ENCODE assay signal across 12 cellular contexts in genomic region chr9:134944916-134945315, GRCh38. TPM values are rescaled to one million over a fixed set of nuclear protein-coding genes. Genes with fewer than 3 reads are reported as not detected.
"Had no signal": no experiment of that assay in that cellular context is flagged by ENCODE, and none has a peak within 500 bp of the region (broad histone marks: within the 10 kb centered on the region; RNA-seq: fewer than 3 reads in every experiment).

No MANE protein-coding gene starts in this region.

- H3K9me3 Mint-ChIP-seq: activated T-helper 2 cell treated with anti-CD3 and anti-CD28 coated beads, Interferon-gamma antibody, Interleukin-2, Interleukin-4, amounts not matched to agents 10 μg/mL and 5 μg/mL and 100 μg/mL, durations not matched to agents 14 hours and 24 hours and 36 hours; memory B cell; stimulated activated naive CD8-positive, alpha-beta T cell treated with anti-CD3 and anti-CD28 coated beads, Interleukin-15, Interleukin-2, amounts not matched to agents 100 ng/mL and 50 ng/mL, for 24 hours had no signal

- H3K27ac ChIP-seq: brain microvascular endothelial cell, psoas muscle had no signal

- H3K36me3 ChIP-seq: brain microvascular endothelial cell had no signal

- ATAC-seq: psoas muscle had no signal

- H3K36me3 Mint-ChIP-seq: memory B cell had no signal

- H3K4me1 ChIP-seq: psoas muscle had no signal

- H3K27me3 Mint-ChIP-seq: stimulated activated naive CD8-positive, alpha-beta T cell treated with anti-CD3 and anti-CD28 coated beads, Interleukin-15, Interleukin-2, amounts not matched to agents 100 ng/mL and 50 ng/mL, for 24 hours had no signal

- H3K4me3 Mint-ChIP-seq: memory B cell; stimulated activated naive CD8-positive, alpha-beta T cell treated with anti-CD3 and anti-CD28 coated beads, Interleukin-15, Interleukin-2, amounts not matched to agents 100 ng/mL and 50 ng/mL, for 24 hours had no signal

- DNase-seq: activated CD4-positive, alpha-beta T cell treated with anti-CD3 and anti-CD28 coated beads, Interleukin-2, amount 50 U/mL, for 1 hour; activated naive CD4-positive, alpha-beta T cell treated with anti-CD3 and anti-CD28 coated beads, Interleukin-2, amount 50 U/mL, for 16 hours; brain microvascular endothelial cell; cerebellar nuclear complex; dermis blood vessel endothelial cell; stimulated activated CD4-positive, alpha-beta T cell treated with anti-CD3 and anti-CD28 coated beads, Interleukin-4, amount 100 ng/mL, for 1 hour; T-helper 2 cell had no signal

- H3K4me1 Mint-ChIP-seq: memory B cell had no signal

- H3K27ac Mint-ChIP-seq: activated T-helper 2 cell treated with anti-CD3 and anti-CD28 coated beads, Interferon-gamma antibody, Interleukin-2, Interleukin-4, amounts not matched to agents 10 μg/mL and 5 μg/mL and 100 μg/mL, durations not matched to agents 14 hours and 24 hours and 36 hours; memory B cell; stimulated activated naive CD8-positive, alpha-beta T cell treated with anti-CD3 and anti-CD28 coated beads, Interleukin-15, Interleukin-2, amounts not matched to agents 100 ng/mL and 50 ng/mL, for 24 hours had no signal

- H3K4me3 ChIP-seq: psoas muscle had no signal

- H3K9me3 ChIP-seq: psoas muscle had no signal

RNA-seq across cellular contexts. Expression of gene FCN1, which starts 27.2 kb away (rescaled TPM):
- total RNA-seq: activated CD8-positive, alpha-beta memory T cell treated with anti-CD3 and anti-CD28 coated beads for 36 hours; activated T-helper 2 cell treated with anti-CD3 and anti-CD28 coated beads, Interferon-gamma antibody, Interleukin-2, Interleukin-4, amounts not matched to agents 10 μg/mL and 5 μg/mL and 100 μg/mL, durations not matched to agents 14 hours and 24 hours and 36 hours; dermis blood vessel endothelial cell had no signal
